Comparison of ENCODE assay signal across 1 cellular context in the genomic region with DNA sequence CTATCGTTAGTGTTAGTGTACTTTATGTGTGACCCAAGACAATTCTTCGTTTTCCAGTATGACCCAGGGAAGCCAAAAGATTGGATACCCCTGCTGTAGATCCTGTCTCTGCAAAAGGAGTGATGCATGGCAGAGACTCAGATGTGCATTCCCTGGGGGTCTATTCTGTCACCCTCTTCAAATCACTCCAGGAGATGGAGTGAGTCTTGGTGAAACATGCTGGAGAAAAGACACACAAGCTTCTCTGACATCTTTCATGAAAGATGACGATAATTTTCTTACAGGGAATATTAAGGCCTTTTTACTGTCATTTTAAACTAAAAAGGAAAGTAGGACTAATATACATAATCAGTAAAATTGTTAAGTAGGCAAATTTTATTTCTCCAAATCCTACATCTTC.
TF ChIP-seq lines count a peak whose summit lies in the region.

No MANE protein-coding gene starts in this region.

TF ChIP-seq in neural cell, 6 proteins besides CTCF, POLR2A, EP300 and RAD21 (continued from another document):
- TF ChIP-seq, protein P1, sequence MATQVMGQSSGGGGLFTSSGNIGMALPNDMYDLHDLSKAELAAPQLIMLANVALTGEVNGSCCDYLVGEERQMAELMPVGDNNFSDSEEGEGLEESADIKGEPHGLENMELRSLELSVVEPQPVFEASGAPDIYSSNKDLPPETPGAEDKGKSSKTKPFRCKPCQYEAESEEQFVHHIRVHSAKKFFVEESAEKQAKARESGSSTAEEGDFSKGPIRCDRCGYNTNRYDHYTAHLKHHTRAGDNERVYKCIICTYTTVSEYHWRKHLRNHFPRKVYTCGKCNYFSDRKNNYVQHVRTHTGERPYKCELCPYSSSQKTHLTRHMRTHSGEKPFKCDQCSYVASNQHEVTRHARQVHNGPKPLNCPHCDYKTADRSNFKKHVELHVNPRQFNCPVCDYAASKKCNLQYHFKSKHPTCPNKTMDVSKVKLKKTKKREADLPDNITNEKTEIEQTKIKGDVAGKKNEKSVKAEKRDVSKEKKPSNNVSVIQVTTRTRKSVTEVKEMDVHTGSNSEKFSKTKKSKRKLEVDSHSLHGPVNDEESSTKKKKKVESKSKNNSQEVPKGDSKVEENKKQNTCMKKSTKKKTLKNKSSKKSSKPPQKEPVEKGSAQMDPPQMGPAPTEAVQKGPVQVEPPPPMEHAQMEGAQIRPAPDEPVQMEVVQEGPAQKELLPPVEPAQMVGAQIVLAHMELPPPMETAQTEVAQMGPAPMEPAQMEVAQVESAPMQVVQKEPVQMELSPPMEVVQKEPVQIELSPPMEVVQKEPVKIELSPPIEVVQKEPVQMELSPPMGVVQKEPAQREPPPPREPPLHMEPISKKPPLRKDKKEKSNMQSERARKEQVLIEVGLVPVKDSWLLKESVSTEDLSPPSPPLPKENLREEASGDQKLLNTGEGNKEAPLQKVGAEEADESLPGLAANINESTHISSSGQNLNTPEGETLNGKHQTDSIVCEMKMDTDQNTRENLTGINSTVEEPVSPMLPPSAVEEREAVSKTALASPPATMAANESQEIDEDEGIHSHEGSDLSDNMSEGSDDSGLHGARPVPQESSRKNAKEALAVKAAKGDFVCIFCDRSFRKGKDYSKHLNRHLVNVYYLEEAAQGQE (IDR thresholded peaks at IDR 0.05; ENCODE audit: borderline replicate concordance), result no peak
- TF ChIP-seq TAF1 (IDR thresholded peaks at IDR 0.05; ENCODE audit: low read depth) (no peak), SMC3 (conservative IDR thresholded peaks at IDR 0.05; ENCODE audit: poor library complexity) (no peak), POLR2AphosphoS5 (IDR thresholded peaks at IDR 0.05) (peak; percentile 66)
